ENCODE assay signal across 8 cellular contexts in genomic region chr22:22955866-22956535, GRCh38.
DNase-seq lines count a peak whose midpoint lies in the region; ATAC-seq and TF ChIP-seq lines count a peak whose summit lies in the region.

No MANE protein-coding gene starts in this region.

- H3F3A ChIP-seq in OCI-LY1 (ENCODE audit: insufficient read depth, low read length) = peaks cover 5% of the 10 kb centered on the region; the same call in 1 of the 2 replicates
- no peaks in the 10 kb centered on the region for H3F3A ChIP-seq in neural cell (ENCODE audit: insufficient read depth, low read length, poor library complexity, severe bottlenecking)

- peaks cover 49% of the 10 kb centered on the region for H3K4me1 ChIP-seq in OCI-LY1 (ENCODE audit: insufficient read depth, low read length, severe bottlenecking)
- H3K4me1 ChIP-seq in fibroblast of lung (ENCODE audit: control insufficient read depth, extremely low read depth, insufficient read depth, low read length) = no peaks in the 10 kb centered on the region
- H3K4me1 ChIP-seq in testis = no peaks in the 10 kb centered on the region

- H3K4me2 ChIP-seq in OCI-LY1 (ENCODE audit: low read length) (peak overlapping the region; percentile 29; the same call in 1 of the 2 replicates), fibroblast of lung (ENCODE audit: extremely low read depth, insufficient read depth, low read length) (no peak overlapping the region), neural cell (ENCODE audit: low read length) (no peak overlapping the region)

- H3K27me3 ChIP-seq in OCI-LY1 (ENCODE audit: insufficient read depth, low read length) (no peaks in the 10 kb centered on the region), fibroblast of lung (ENCODE audit: control insufficient read depth, insufficient read depth, low read length) (peaks cover 5% of the 10 kb centered on the region), neural cell (ENCODE audit: insufficient read depth, low read depth, low read length) (no peaks in the 10 kb centered on the region), testis (no peaks in the 10 kb centered on the region)

- H3K27ac Mint-ChIP-seq in activated T-cell treated with anti-CD3 and anti-CD28 coated beads, Interleukin-2, amount 50 U/mL, for 24 hours = no peak overlapping the region

- peak; percentile 88 for TF ChIP-seq CTCF in HFF-Myc (IDR thresholded peaks at IDR 0.05; ENCODE audit: low read depth, low read length, missing control alignments)
- peak; percentile 92 for TF ChIP-seq CTCF in OCI-LY1 (IDR thresholded peaks at IDR 0.05; ENCODE audit: low read length)
- peak; percentile 85 to 87 for TF ChIP-seq CTCF in fibroblast of lung (conservative IDR thresholded peaks at IDR 0.05 in 1 of 2, IDR thresholded peaks at IDR 0.05 in 1 of 2; ENCODE audit: low read depth in 1 of 2, low read length in 2 of 2)
- TF ChIP-seq CTCF in neural cell (IDR thresholded peaks at IDR 0.05; ENCODE audit: poor library complexity, severe bottlenecking) = peak; percentile 92
- TF ChIP-seq CTCF in testis (IDR thresholded peaks at IDR 0.05) = peak; percentile 41 to 78 (median 78)

- no peak for TF ChIP-seq POLR2A in testis (IDR thresholded peaks at IDR 0.05)

- ATAC-seq in HG03139 (IDR thresholded peaks at IDR 0.05; ENCODE audit: unreplicated experiment) = no peak

- H3K4me3 ChIP-seq in HFF-Myc (replicated peaks; ENCODE audit: low read depth, low read length) (no peak overlapping the region), OCI-LY1 (ENCODE audit: low read depth, low read length, poor library complexity, severe bottlenecking) (no peak overlapping the region), fibroblast of lung (replicated peaks in 1 of 4; ENCODE audit: control extremely low read depth in 1 of 4, insufficient read depth in 1 of 4, low read depth in 3 of 4, low read length in 4 of 4) (no peak overlapping the region), neural cell (ENCODE audit: low read length) (no peak overlapping the region), testis (no peak overlapping the region)

- no peaks in the 10 kb centered on the region for H3K9me2 ChIP-seq in OCI-LY1 (ENCODE audit: low read depth, low read length)
- H3K9me2 ChIP-seq in neural cell (ENCODE audit: insufficient read depth, low read length) = no peaks in the 10 kb centered on the region

- H2AFZ ChIP-seq in OCI-LY1 (ENCODE audit: low read length) (no peak overlapping the region), fibroblast of lung (ENCODE audit: low read length) (no peak overlapping the region), neural cell (ENCODE audit: low read depth, low read length) (no peak overlapping the region)

- H4K20me1 ChIP-seq in OCI-LY1 (ENCODE audit: insufficient read depth, low read length) = no peaks in the 10 kb centered on the region
- no peaks in the 10 kb centered on the region for H4K20me1 ChIP-seq in fibroblast of lung (ENCODE audit: control insufficient read depth, extremely low read depth, insufficient read depth, low read length)
- no peaks in the 10 kb centered on the region for H4K20me1 ChIP-seq in neural cell (ENCODE audit: insufficient read depth)

- no peaks in the 10 kb centered on the region for H3K9me3 ChIP-seq in OCI-LY1 (ENCODE audit: low read length)
- H3K9me3 ChIP-seq in fibroblast of lung (ENCODE audit: control insufficient read depth, insufficient read depth, low read depth, low read length) = no peaks in the 10 kb centered on the region
- no peaks in the 10 kb centered on the region for H3K9me3 ChIP-seq in neural cell (ENCODE audit: low read length)
- H3K9me3 ChIP-seq in testis = no peaks in the 10 kb centered on the region

- intact Hi-C loops in testis (cut with DNase I; ENCODE audit: low total_unique reads) = loop anchor here (5.0 kb wide), 1 partner anchor 166 kb away; no protein-coding TSS in a partner anchor

- H3K9ac ChIP-seq in OCI-LY1 (ENCODE audit: low read length) (peak overlapping the region; percentile 53; the same call in 1 of the 2 replicates), fibroblast of lung (ENCODE audit: insufficient read depth, low read length) (no peak overlapping the region), neural cell (ENCODE audit: low read length) (no peak overlapping the region)

- TF ChIP-seq RAD21 in neural cell (conservative IDR thresholded peaks at IDR 0.05) = peak; percentile 93

- no peak overlapping the region for H3K4me3 Mint-ChIP-seq in activated T-cell treated with anti-CD3 and anti-CD28 coated beads, Interleukin-2, amount 50 U/mL, for 24 hours

- WGBS in testis, 2 donors = 35 to 53% methylated on average over 8 of the region's 8 CpGs

- no peaks in the 10 kb centered on the region for H3K36me3 Mint-ChIP-seq in activated T-cell treated with anti-CD3 and anti-CD28 coated beads, Interleukin-2, amount 50 U/mL, for 24 hours (ENCODE audit: low read depth)

- no peaks in the 10 kb centered on the region for H3K9me3 Mint-ChIP-seq in activated T-cell treated with anti-CD3 and anti-CD28 coated beads, Interleukin-2, amount 50 U/mL, for 24 hours

- H3K79me2 ChIP-seq in OCI-LY1 (ENCODE audit: insufficient read depth, low read length) = no peaks in the 10 kb centered on the region
- no peaks in the 10 kb centered on the region for H3K79me2 ChIP-seq in fibroblast of lung (ENCODE audit: control insufficient read depth, insufficient read depth, low read length)
- H3K79me2 ChIP-seq in neural cell (replicated peaks; ENCODE audit: insufficient read depth, low read length) = no peaks in the 10 kb centered on the region

- peaks cover 3% of the 10 kb centered on the region for H3K4me1 Mint-ChIP-seq in activated T-cell treated with anti-CD3 and anti-CD28 coated beads, Interleukin-2, amount 50 U/mL, for 24 hours (ENCODE audit: low read depth)

- TF ChIP-seq EP300 in neural cell (conservative IDR thresholded peaks at IDR 0.05; ENCODE audit: poor library complexity, severe bottlenecking) = no peak

- H3K36me3 ChIP-seq in OCI-LY1 (ENCODE audit: insufficient read depth, low read length) (no peaks in the 10 kb centered on the region), fibroblast of lung (ENCODE audit: control insufficient read depth, insufficient read depth, low read length) (no peaks in the 10 kb centered on the region), neural cell (ENCODE audit: insufficient read depth, low read length) (no peaks in the 10 kb centered on the region), testis (ENCODE audit: low read depth, missing control alignments) (no peaks in the 10 kb centered on the region)

- H3K27ac ChIP-seq in OCI-LY1 (ENCODE audit: low read depth, low read length, poor library complexity, severe bottlenecking) (peak overlapping the region; percentile 87), fibroblast of lung (ENCODE audit: insufficient read depth, low read length) (no peak overlapping the region), neural cell (ENCODE audit: low read length) (no peak overlapping the region), testis (no peak overlapping the region)

- DNase-seq in C1 segment of cervical spinal cord (lab: John Stamatoyannopoulos, UW) (peak in 12 of 14 donors; percentile 8 to 61 (median 30)), HFF-Myc (ENCODE audit: extremely low read depth, low read depth) (peak; percentile 26), fibroblast of lung (ENCODE audit: low read depth in 2 of 2) (peak; percentile 48 to 75), testis (peak; percentile 85)
- DNase-seq in activated T-cell treated with anti-CD3 and anti-CD28 coated beads, Interleukin-2, amount 50 U/mL, for 24 hours = peak; percentile 69

- H3K27me3 Mint-ChIP-seq in activated T-cell treated with anti-CD3 and anti-CD28 coated beads, Interleukin-2, amount 50 U/mL, for 24 hours = peaks cover 42% of the 10 kb centered on the region

TF ChIP-seq in neural cell, 6 proteins besides CTCF, POLR2A, EP300 and RAD21:
- TF ChIP-seq TAF1 (IDR thresholded peaks at IDR 0.05; ENCODE audit: low read depth) (no peak), EZH2 (IDR thresholded peaks at IDR 0.05; ENCODE audit: borderline replicate concordance, insufficient read depth, low read length, poor library complexity, severe bottlenecking) (no peak), POLR2AphosphoS5 (IDR thresholded peaks at IDR 0.05) (no peak), SMC3 (conservative IDR thresholded peaks at IDR 0.05; ENCODE audit: poor library complexity) (peak; percentile 98)

Comparison
In these comparisons a context has a peak if more than half of its experiments do, and no peak if none do; other contexts are left out.
1. DNase-seq: peak in every context shown above with its lines; median percentile 85 in testis; 69 in activated T-cell treated with anti-CD3 and anti-CD28 coated beads, Interleukin-2, amount 50 U/mL, for 24 hours; 62 in fibroblast of lung; 30 in C1 segment of cervical spinal cord; 26 in HFF-Myc.